Comparison of ENCODE assay signal across 2 cellular contexts in genomic region chr5:119411935-119412623, GRCh38.
TF ChIP-seq lines count a peak whose summit lies in the region.

No MANE protein-coding gene starts in this region.

TF ChIP-seq in HEK293, 187 proteins besides CTCF, POLR2A, EP300 and RAD21 (continued from another document and continues in another):
- TF ChIP-seq, protein P1, sequence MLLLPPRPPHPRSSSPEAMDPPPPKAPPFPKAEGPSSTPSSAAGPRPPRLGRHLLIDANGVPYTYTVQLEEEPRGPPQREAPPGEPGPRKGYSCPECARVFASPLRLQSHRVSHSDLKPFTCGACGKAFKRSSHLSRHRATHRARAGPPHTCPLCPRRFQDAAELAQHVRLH (tag by site-specific recombination; IDR thresholded peaks at IDR 0.05), result no peak
- TF ChIP-seq ZNF501 (tag by site-specific recombination; IDR thresholded peaks at IDR 0.05) (no peak; the same call in 1 of the 2 replicates), TCF7L2 (IDR thresholded peaks at IDR 0.05; ENCODE audit: borderline replicate concordance, low read depth, low read length) (no peak), ZNF112 (tag by site-specific recombination; IDR thresholded peaks at IDR 0.05) (no peak), ZBTB1 (tag by site-specific recombination; IDR thresholded peaks at IDR 0.05) (no peak), ZNF362 (tag by site-specific recombination; IDR thresholded peaks at IDR 0.05) (no peak), TRIM28 (IDR thresholded peaks at IDR 0.05; ENCODE audit: borderline replicate concordance, low read length) (0 out of 2 replicates have a peak, but pooled peaks have one; percentile 41), ZBTB48 (tag by site-specific recombination; IDR thresholded peaks at IDR 0.05) (no peak), ZNF654 (tag by site-specific recombination; IDR thresholded peaks at IDR 0.05; ENCODE audit: low read depth) (peak; percentile 98), ZNF518A (tag by site-specific recombination; conservative IDR thresholded peaks at IDR 0.05; ENCODE audit: low read depth) (no peak), ELK4 (IDR thresholded peaks at IDR 0.05; ENCODE audit: borderline replicate concordance, low read depth, low read length) (no peak), ZNF645 (tag by site-specific recombination; IDR thresholded peaks at IDR 0.05) (no peak), ZNF777 (tag by site-specific recombination; IDR thresholded peaks at IDR 0.05; ENCODE audit: borderline replicate concordance) (no peak), ZNF202 (tag by site-specific recombination; IDR thresholded peaks at IDR 0.05; ENCODE audit: borderline replicate concordance) (no peak), ZNF302 (tag by site-specific recombination; IDR thresholded peaks at IDR 0.05; ENCODE audit: low read depth) (no peak), ZNF626 (tag by site-specific recombination; IDR thresholded peaks at IDR 0.05) (no peak), ZIC2 (tag by site-specific recombination; IDR thresholded peaks at IDR 0.05) (no peak), SCRT2 (tag by site-specific recombination; IDR thresholded peaks at IDR 0.05) (no peak), ZBTB21 (tag by site-specific recombination; IDR thresholded peaks at IDR 0.05) (no peak), HOXA7 (CRISPR knock-in tag; IDR thresholded peaks at IDR 0.05; ENCODE audit: borderline replicate concordance) (no peak), OSR2 (tag by site-specific recombination; IDR thresholded peaks at IDR 0.05) (no peak; the same call in 1 of the 2 replicates), ZNF140 (tag by site-specific recombination; IDR thresholded peaks at IDR 0.05) (no peak)

TF ChIP-seq in SK-N-SH, 30 proteins besides CTCF, POLR2A, EP300 and RAD21 (continued from another document):
- TF ChIP-seq, protein P2, sequence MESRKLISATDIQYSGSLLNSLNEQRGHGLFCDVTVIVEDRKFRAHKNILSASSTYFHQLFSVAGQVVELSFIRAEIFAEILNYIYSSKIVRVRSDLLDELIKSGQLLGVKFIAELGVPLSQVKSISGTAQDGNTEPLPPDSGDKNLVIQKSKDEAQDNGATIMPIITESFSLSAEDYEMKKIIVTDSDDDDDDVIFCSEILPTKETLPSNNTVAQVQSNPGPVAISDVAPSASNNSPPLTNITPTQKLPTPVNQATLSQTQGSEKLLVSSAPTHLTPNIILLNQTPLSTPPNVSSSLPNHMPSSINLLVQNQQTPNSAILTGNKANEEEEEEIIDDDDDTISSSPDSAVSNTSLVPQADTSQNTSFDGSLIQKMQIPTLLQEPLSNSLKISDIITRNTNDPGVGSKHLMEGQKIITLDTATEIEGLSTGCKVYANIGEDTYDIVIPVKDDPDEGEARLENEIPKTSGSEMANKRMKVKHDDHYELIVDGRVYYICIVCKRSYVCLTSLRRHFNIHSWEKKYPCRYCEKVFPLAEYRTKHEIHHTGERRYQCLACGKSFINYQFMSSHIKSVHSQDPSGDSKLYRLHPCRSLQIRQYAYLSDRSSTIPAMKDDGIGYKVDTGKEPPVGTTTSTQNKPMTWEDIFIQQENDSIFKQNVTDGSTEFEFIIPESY (IDR thresholded peaks at IDR 0.05; ENCODE audit: borderline replicate concordance, low read depth), result no peak
- TF ChIP-seq GABPA (IDR thresholded peaks at IDR 0.05; ENCODE audit: low read depth), result no peak
- TF ChIP-seq MAX (IDR thresholded peaks at IDR 0.05; ENCODE audit: low read depth), result no peak
- TF ChIP-seq USF2 (IDR thresholded peaks at IDR 0.05; ENCODE audit: borderline replicate concordance, low read depth, low read length), result no peak
- TF ChIP-seq FOSL2 (IDR thresholded peaks at IDR 0.05; ENCODE audit: borderline replicate concordance, low read depth), result no peak
- no peak for TF ChIP-seq GATA2 (CRISPR knock-in tag; IDR thresholded peaks at IDR 0.05)
- TF ChIP-seq TCF12 (IDR thresholded peaks at IDR 0.05), result 0 out of 2 replicates have a peak, but pooled peaks have one; percentile 10
- TF ChIP-seq NFIC (IDR thresholded peaks at IDR 0.05; ENCODE audit: borderline replicate concordance), result no peak
- no peak for TF ChIP-seq RCOR1 (IDR thresholded peaks at IDR 0.05; ENCODE audit: low read length)
- no peak for TF ChIP-seq MXI1 (IDR thresholded peaks at IDR 0.05; ENCODE audit: low read depth, low read length)
- TF ChIP-seq CHD2 (IDR thresholded peaks at IDR 0.05; ENCODE audit: low read length, partially characterized antibody), result no peak
- TF ChIP-seq TAF1 (IDR thresholded peaks at IDR 0.05; ENCODE audit: borderline replicate concordance, low read depth, low read length), result 0 out of 2 replicates have a peak, but pooled peaks have one; percentile 15
- TF ChIP-seq, protein P3, sequence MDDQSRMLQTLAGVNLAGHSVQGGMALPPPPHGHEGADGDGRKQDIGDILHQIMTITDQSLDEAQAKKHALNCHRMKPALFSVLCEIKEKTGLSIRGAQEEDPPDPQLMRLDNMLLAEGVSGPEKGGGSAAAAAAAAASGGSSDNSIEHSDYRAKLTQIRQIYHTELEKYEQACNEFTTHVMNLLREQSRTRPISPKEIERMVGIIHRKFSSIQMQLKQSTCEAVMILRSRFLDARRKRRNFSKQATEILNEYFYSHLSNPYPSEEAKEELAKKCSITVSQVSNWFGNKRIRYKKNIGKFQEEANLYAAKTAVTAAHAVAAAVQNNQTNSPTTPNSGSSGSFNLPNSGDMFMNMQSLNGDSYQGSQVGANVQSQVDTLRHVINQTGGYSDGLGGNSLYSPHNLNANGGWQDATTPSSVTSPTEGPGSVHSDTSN (IDR thresholded peaks at IDR 0.05), result peak; percentile 64
- TF ChIP-seq RXRA (IDR thresholded peaks at IDR 0.05; ENCODE audit: borderline replicate concordance, low read depth), result no peak
- TF ChIP-seq, protein P4, sequence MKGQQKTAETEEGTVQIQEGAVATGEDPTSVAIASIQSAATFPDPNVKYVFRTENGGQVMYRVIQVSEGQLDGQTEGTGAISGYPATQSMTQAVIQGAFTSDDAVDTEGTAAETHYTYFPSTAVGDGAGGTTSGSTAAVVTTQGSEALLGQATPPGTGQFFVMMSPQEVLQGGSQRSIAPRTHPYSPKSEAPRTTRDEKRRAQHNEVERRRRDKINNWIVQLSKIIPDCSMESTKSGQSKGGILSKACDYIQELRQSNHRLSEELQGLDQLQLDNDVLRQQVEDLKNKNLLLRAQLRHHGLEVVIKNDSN (IDR thresholded peaks at IDR 0.05; ENCODE audit: borderline replicate concordance, low read depth), result no peak
- TF ChIP-seq SMC3 (IDR thresholded peaks at IDR 0.05; ENCODE audit: low read depth, low read length), result peak; percentile 85
